ENCODE assay signal across 8 cellular contexts in the genomic region with DNA sequence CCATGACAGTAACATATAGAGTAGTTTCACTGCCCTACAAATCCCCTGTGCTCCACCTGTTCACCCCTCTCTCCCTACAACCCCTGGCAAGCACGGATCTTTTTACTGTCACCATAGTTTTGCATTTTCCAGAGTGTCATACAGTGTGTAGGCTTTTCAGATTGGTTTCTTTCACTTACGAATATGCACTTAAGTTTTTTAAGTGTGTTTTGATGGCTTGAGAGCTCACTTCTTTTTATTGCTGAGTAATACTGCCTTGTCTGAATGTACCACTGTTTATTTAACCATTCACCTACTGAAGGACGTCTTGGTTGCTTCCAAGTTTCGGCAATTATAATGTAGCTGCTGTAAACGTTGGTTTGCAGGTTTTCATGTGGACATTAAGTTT.
A peak's percentile ranks its signal among the peaks of the same experiment; 100 is the strongest.
DNase-seq lines count a peak whose midpoint lies in the region; ATAC-seq, FAIRE-seq and TF ChIP-seq lines count a peak whose summit lies in the region.

No MANE protein-coding gene starts in this region.

- H3K4me2 ChIP-seq in Karpas-422 (ENCODE audit: low read depth, low read length, poor library complexity, severe bottlenecking) (peak overlapping the region; percentile 74), endothelial cell of umbilical vein (ENCODE audit: insufficient read depth, low read length) (no peak overlapping the region)

- BruUV-seq in endothelial cell of umbilical vein (replicated peaks; lab: Mats Ljungman, UMichigan), result no TSS peak

- intact Hi-C loops in endothelial cell of umbilical vein (cut with micrococcal nuclease), result no loop called here

- H3K9me3 ChIP-seq in Karpas-422 (ENCODE audit: low read length) (no peaks in the 10 kb centered on the region), endothelial cell of umbilical vein (replicated peaks; ENCODE audit: control insufficient read depth, insufficient read depth, low read length) (no peaks in the 10 kb centered on the region), upper lobe of left lung (no peaks in the 10 kb centered on the region)

- TF ChIP-seq CTCF in endothelial cell of umbilical vein (IDR thresholded peaks at IDR 0.05; ENCODE audit: extremely low read depth in 1 of 2, insufficient read depth in 1 of 2, low read depth in 1 of 2, low read length in 2 of 2), result no peak
- no peak for TF ChIP-seq CTCF in upper lobe of left lung (IDR thresholded peaks at IDR 0.05)

- H3K9me2 ChIP-seq in Karpas-422 (replicated peaks; ENCODE audit: insufficient read depth, low read length), result no peaks in the 10 kb centered on the region

- H3K4me1 ChIP-seq in Karpas-422 (ENCODE audit: low read length), result peaks cover 31% of the 10 kb centered on the region
- H3K4me1 ChIP-seq in endothelial cell of umbilical vein (ENCODE audit: control insufficient read depth, extremely low read depth, insufficient read depth, low read length), result peaks cover 30% of the 10 kb centered on the region
- H3K4me1 ChIP-seq in upper lobe of left lung, result peaks cover 3 to 18% (median 13%) of the 10 kb centered on the region in 4 donors

- no peaks in the 10 kb centered on the region for H4K20me1 ChIP-seq in Karpas-422 (ENCODE audit: insufficient read depth, low read depth, low read length)
- H4K20me1 ChIP-seq in endothelial cell of umbilical vein (replicated peaks; ENCODE audit: control insufficient read depth, extremely low read depth, insufficient read depth, low read length), result no peaks in the 10 kb centered on the region

- H3K9ac ChIP-seq in Karpas-422 (ENCODE audit: low read length) (0 out of 2 replicates have a peak overlapping the region, but pooled peaks have one; percentile 40), endothelial cell of umbilical vein (replicated peaks; ENCODE audit: extremely low read depth, insufficient read depth, low read length) (peak overlapping the region; percentile 68)

- CTCF ChIA-PET in endothelial cell of umbilical vein (lab: Charles Lee), result interaction anchor here (1.3 kb wide), 1 partner anchor 483 kb away, joined by 4 read pairs; no protein-coding TSS in a partner anchor

- peak; percentile 42 for ATAC-seq in GM18511 (IDR thresholded peaks at IDR 0.05; ENCODE audit: unreplicated experiment)
- peak; percentile 25 for ATAC-seq in GM21576 (IDR thresholded peaks at IDR 0.05; ENCODE audit: unreplicated experiment)
- peak; percentile 36 to 77 for ATAC-seq in upper lobe of left lung (ENCODE audit: low FRiP score in 2 of 2)

- no peaks in the 10 kb centered on the region for H3K27me3 ChIP-seq in Karpas-422 (ENCODE audit: low read length)
- no peaks in the 10 kb centered on the region for H3K27me3 ChIP-seq in endothelial cell of umbilical vein (ENCODE audit: control insufficient read depth in 2 of 2, insufficient read depth in 2 of 2, low read length in 2 of 2)
- H3K27me3 ChIP-seq in upper lobe of left lung, result no peaks in the 10 kb centered on the region

- no peak for FAIRE-seq in endothelial cell of umbilical vein (lab: Jason Lieb, UNC)

- no peak for TF ChIP-seq POLR2A in endothelial cell of umbilical vein (IDR thresholded peaks at IDR 0.05; ENCODE audit: low read depth, low read length)
- no peak for TF ChIP-seq POLR2A in upper lobe of left lung (IDR thresholded peaks at IDR 0.05)

- no peaks in the 10 kb centered on the region for H3K9me1 ChIP-seq in endothelial cell of umbilical vein (replicated peaks; ENCODE audit: control insufficient read depth, extremely low read depth, insufficient read depth, low read length)

- DNase-seq in Karpas-422 (no peak), endothelial cell of umbilical vein (ENCODE audit: low read depth, low spot score) (peak; percentile 36), upper lobe of left lung (no peak), HuH-7.5 (ENCODE audit: low spot score) (no peak), NCI-H446 (lab: John Stamatoyannopoulos, UW) (no peak), NCI-H2081 (lab: John Stamatoyannopoulos, UW) (no peak)

- no peak overlapping the region for H3K27ac ChIP-seq in Karpas-422 (ENCODE audit: low read length)
- H3K27ac ChIP-seq in endothelial cell of umbilical vein (ENCODE audit: insufficient read depth, low read depth, low read length), result no peak overlapping the region
- peak overlapping the region; percentile 12 to 55 (median 49) for H3K27ac ChIP-seq in upper lobe of left lung

- 48 to 52% methylated on average over 5 of the region's 5 CpGs for WGBS in upper lobe of left lung, 2 donors

- H2AFZ ChIP-seq in Karpas-422 (ENCODE audit: low read length), result peak overlapping the region; percentile 79
- peak overlapping the region; percentile 28 for H2AFZ ChIP-seq in endothelial cell of umbilical vein (ENCODE audit: low read depth, low read length)

- no peak for TF ChIP-seq EP300 in upper lobe of left lung (IDR thresholded peaks at IDR 0.05)

- POLR2A ChIA-PET in endothelial cell of umbilical vein (lab: Charles Lee), result no interaction called here

- dilution Hi-C loops in endothelial cell of umbilical vein (cut with MboI; ENCODE audit: extremely low pct_ligation_motif_present, low sequenced_read_pairs), result no loop called here

- H3K36me3 ChIP-seq in Karpas-422 (ENCODE audit: insufficient read depth, low read length) (no peaks in the 10 kb centered on the region), endothelial cell of umbilical vein (ENCODE audit: control insufficient read depth in 2 of 2, extremely low read depth in 1 of 2, insufficient read depth in 2 of 2, low read length in 2 of 2) (no peaks in the 10 kb centered on the region), upper lobe of left lung (no peaks in the 10 kb centered on the region)

- H3K79me2 ChIP-seq in Karpas-422 (ENCODE audit: low read length), result no peaks in the 10 kb centered on the region
- H3K79me2 ChIP-seq in endothelial cell of umbilical vein (ENCODE audit: control insufficient read depth, insufficient read depth, low read length), result no peaks in the 10 kb centered on the region

- H3K4me3 ChIP-seq in Karpas-422 (ENCODE audit: low read length) (peak overlapping the region; percentile 53), endothelial cell of umbilical vein (replicated peaks in 1 of 3; ENCODE audit: insufficient read depth in 1 of 3, low read depth in 1 of 3, low read length in 3 of 3) (no peak overlapping the region), upper lobe of left lung (peak overlapping the region in 3 of 4 donors; percentile 14 to 38 (median 37))

TF ChIP-seq in endothelial cell of umbilical vein, 7 proteins besides CTCF, POLR2A, EP300 and RAD21:
- TF ChIP-seq GATA2 (IDR thresholded peaks at IDR 0.05; ENCODE audit: insufficient read depth, insufficient read length, low read depth, low read length) (no peak), MYC (IDR thresholded peaks at IDR 0.05; ENCODE audit: low read depth, low read length) (no peak), EZH2 (IDR thresholded peaks at IDR 0.05; ENCODE audit: borderline replicate concordance, low read depth, low read length, severe bottlenecking) (no peak), FOS (IDR thresholded peaks at IDR 0.05; ENCODE audit: borderline replicate concordance, insufficient read depth, low read length) (no peak), POLR2AphosphoS5 (IDR thresholded peaks at IDR 0.05; ENCODE audit: insufficient read depth, low read depth, low read length) (no peak)
- TF ChIP-seq, protein P1, sequence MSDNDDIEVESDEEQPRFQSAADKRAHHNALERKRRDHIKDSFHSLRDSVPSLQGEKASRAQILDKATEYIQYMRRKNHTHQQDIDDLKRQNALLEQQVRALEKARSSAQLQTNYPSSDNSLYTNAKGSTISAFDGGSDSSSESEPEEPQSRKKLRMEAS (IDR thresholded peaks at IDR 0.05; ENCODE audit: insufficient read depth, insufficient read length), result no peak

Comparison
In these comparisons a context has a peak if more than half of its experiments do, and no peak if none do; other contexts are left out.
1. H3K27ac ChIP-seq: peak in upper lobe of left lung (4 of 4); none in Karpas-422 (single experiment) and endothelial cell of umbilical vein (single experiment).
2. H3K4me3 ChIP-seq: peak in Karpas-422 (single experiment) and upper lobe of left lung (3 of 4); none in endothelial cell of umbilical vein (0 of 3).
3. Peak in every context shown above with its lines, with median percentiles within 50 percentile points of each other: ATAC-seq.